In the genomic region with DNA sequence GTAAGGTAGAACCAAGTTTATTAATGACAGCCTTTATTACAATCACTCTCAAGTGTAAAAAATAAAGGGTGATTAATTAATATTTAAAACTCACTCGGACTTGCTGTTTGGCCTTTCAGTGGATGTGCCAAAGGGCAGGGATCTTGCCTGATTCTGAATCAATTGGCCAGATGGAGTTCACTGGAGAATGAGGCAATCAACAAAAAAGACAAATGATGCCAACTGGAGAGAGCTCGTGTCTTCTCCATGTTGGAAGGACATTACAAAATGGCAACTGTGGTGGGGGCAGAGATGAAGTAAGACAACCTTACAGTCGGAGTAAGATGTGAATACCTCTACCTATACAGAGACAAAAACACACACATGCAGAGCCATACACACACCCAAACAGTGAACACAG, we compare ENCODE assay signal across 16 cellular contexts.
"Had no signal": no experiment of that assay in that cellular context is flagged by ENCODE, and none has a peak within 500 bp of the region (broad histone marks: within the 10 kb centered on the region; RNA-seq: fewer than 3 reads in every experiment).

No MANE protein-coding gene starts in this region.

- H3K4me3 ChIP-seq: coronary artery, gastroesophageal sphincter, heart left ventricle, suprapubic skin had no signal

- H3K27me3 Mint-ChIP-seq: brain; central memory CD8-positive, alpha-beta T cell; stimulated activated naive CD8-positive, alpha-beta T cell treated with anti-CD3 and anti-CD28 coated beads, Interleukin-15, Interleukin-2, amounts not matched to agents 100 ng/mL and 50 ng/mL, for 24 hours had no signal

- H3K36me3 ChIP-seq: suprapubic skin had no signal

- H3K27me3 ChIP-seq: gastroesophageal sphincter, heart left ventricle, suprapubic skin had no signal

- DNase-seq: activated CD4-positive, alpha-beta T cell treated with anti-CD3 and anti-CD28 coated beads for 1 hour; activated CD4-positive, alpha-beta T cell treated with anti-CD3 and anti-CD28 coated beads, Interleukin-2, amount 50 U/mL, for 4 hours; activated naive CD8-positive, alpha-beta T cell treated with anti-CD3 and anti-CD28 coated beads for 36 hours; amygdala; erythroblast; heart left ventricle; T-helper 2 cell; WERI-Rb-1 had no signal

- H3K9me3 Mint-ChIP-seq: activated naive CD8-positive, alpha-beta T cell treated with anti-CD3 and anti-CD28 coated beads for 36 hours; central memory CD8-positive, alpha-beta T cell; nephron; stimulated activated naive CD8-positive, alpha-beta T cell treated with anti-CD3 and anti-CD28 coated beads, Interleukin-15, Interleukin-2, amounts not matched to agents 100 ng/mL and 50 ng/mL, for 24 hours had no signal

- H3K27ac ChIP-seq: coronary artery, gastroesophageal sphincter, suprapubic skin, WERI-Rb-1 had no signal

- H3K4me3 Mint-ChIP-seq: activated naive CD8-positive, alpha-beta T cell treated with anti-CD3 and anti-CD28 coated beads for 36 hours; brain; central memory CD8-positive, alpha-beta T cell; nephron; stimulated activated naive CD8-positive, alpha-beta T cell treated with anti-CD3 and anti-CD28 coated beads, Interleukin-15, Interleukin-2, amounts not matched to agents 100 ng/mL and 50 ng/mL, for 24 hours had no signal

- H3K27ac Mint-ChIP-seq: activated naive CD8-positive, alpha-beta T cell treated with anti-CD3 and anti-CD28 coated beads for 36 hours; stimulated activated naive CD8-positive, alpha-beta T cell treated with anti-CD3 and anti-CD28 coated beads, Interleukin-15, Interleukin-2, amounts not matched to agents 100 ng/mL and 50 ng/mL, for 24 hours had no signal

- FAIRE-seq: endometrium had no signal

- ATAC-seq: gastroesophageal sphincter, heart left ventricle had no signal

- H3K9me3 ChIP-seq: gastroesophageal sphincter, heart left ventricle, suprapubic skin had no signal
